In the genomic region with DNA sequence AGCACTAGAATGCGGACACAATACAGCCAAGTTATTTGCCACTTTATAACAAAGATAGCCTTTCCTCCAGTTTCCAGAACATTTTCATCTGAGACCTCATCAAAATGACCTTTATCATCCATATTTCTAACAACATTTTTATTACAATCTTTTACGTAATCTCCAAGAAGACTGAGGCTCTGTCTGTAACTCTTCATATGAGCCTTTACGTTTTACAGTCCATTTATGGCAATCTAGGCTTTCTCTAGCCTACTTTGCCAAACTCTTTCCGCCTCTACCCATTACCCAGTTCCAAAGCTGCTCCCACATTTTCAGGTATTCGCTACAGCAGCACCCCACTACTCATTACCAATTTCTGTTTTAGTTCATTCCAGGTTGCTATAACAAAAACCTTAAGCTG, we compare ENCODE assay signal across 19 cellular contexts. TPM values are rescaled to one million over a fixed set of nuclear protein-coding genes. Genes with fewer than 3 reads are reported as not detected.
DNase-seq lines count a peak whose midpoint lies in the region; ATAC-seq and TF ChIP-seq lines count a peak whose summit lies in the region.
"Had no signal": no experiment of that assay in that cellular context is flagged by ENCODE, and none has a peak within 500 bp of the region (broad histone marks: within the 10 kb centered on the region; RNA-seq: fewer than 3 reads in every experiment).

No MANE protein-coding gene starts in this region.

- no peaks in the 10 kb centered on the region for H3K4me1 Mint-ChIP-seq in activated T-cell treated with anti-CD3 and anti-CD28 coated beads, Interleukin-2, amount 50 U/mL, for 72 hours (ENCODE audit: low read depth)
- H3K4me1 Mint-ChIP-seq: CD4-positive, alpha-beta memory T cell had no signal

- intact Hi-C loops in transverse colon (cut with DNase I; ENCODE audit: low total_unique reads): no loop called here

- no peaks in the 10 kb centered on the region for H3K9me2 ChIP-seq in hepatocyte (replicated peaks; ENCODE audit: insufficient read depth)

- H2AFZ ChIP-seq in hepatocyte: no peak overlapping the region
- H2AFZ ChIP-seq: GM23248 had no signal

- no peaks in the 10 kb centered on the region for H3K27me3 Mint-ChIP-seq in activated T-cell treated with anti-CD3 and anti-CD28 coated beads, Interleukin-2, amount 50 U/mL, for 72 hours (ENCODE audit: low read depth)
- H3K27me3 Mint-ChIP-seq: CD4-positive, alpha-beta memory T cell had no signal

- H3K27me3 ChIP-seq in Peyer's patch: no peaks in the 10 kb centered on the region
- H3K27me3 ChIP-seq in hepatocyte: no peaks in the 10 kb centered on the region
- H3K27me3 ChIP-seq in mucosa of rectum (ENCODE audit: control insufficient read depth in 2 of 2, insufficient read depth in 2 of 2, low read length in 2 of 2): no peaks in the 10 kb centered on the region
- H3K27me3 ChIP-seq in transverse colon: no peaks in the 10 kb centered on the region

- in situ Hi-C loops in transverse colon (cut with MboI; ENCODE audit: low pct_ligation_motif_present in 1 of 4, low pct_unique_long_range_greater_than_20kb in 1 of 4, low sequenced_read_pairs in 3 of 4): no loop called here

- H3K9ac ChIP-seq in mucosa of rectum (ENCODE audit: low read depth in 1 of 2, low read length in 2 of 2): peak overlapping the region; percentile 27 to 42
- H3K9ac ChIP-seq: GM23248 had no signal

- H3K4me1 ChIP-seq in Peyer's patch: peaks cover 0 to 6% (median 2%) of the 10 kb centered on the region in 4 donors
- peaks cover 9% of the 10 kb centered on the region for H3K4me1 ChIP-seq in hepatocyte (ENCODE audit: insufficient read depth)
- H3K4me1 ChIP-seq in mucosa of rectum (ENCODE audit: control insufficient read depth in 2 of 2, insufficient read depth in 2 of 2, low read length in 2 of 2): peaks cover 9 to 32% of the 10 kb centered on the region in 2 donors
- H3K4me1 ChIP-seq in transverse colon: peaks cover 4 to 35% (median 16%) of the 10 kb centered on the region in 4 donors

- no peaks in the 10 kb centered on the region for H4K20me1 ChIP-seq in hepatocyte (ENCODE audit: insufficient read depth, poor library complexity, severe bottlenecking)

- no peak for TF ChIP-seq POLR2A in Peyer's patch (IDR thresholded peaks at IDR 0.05)
- TF ChIP-seq POLR2A in transverse colon (IDR thresholded peaks at IDR 0.05): no peak

- no peak for ATAC-seq in activated T-cell treated with anti-CD3 and anti-CD28 coated beads, Interleukin-2, amount 50 U/mL, for 72 hours (replicated peaks in 1 of 2)
- ATAC-seq: GM12878 had no signal

- H3K27ac ChIP-seq in Peyer's patch (peak overlapping the region in 3 of 4 donors; percentile 8 to 87 (median 77)), hepatocyte (peak overlapping the region; percentile 43), mucosa of rectum (ENCODE audit: low read depth in 2 of 2, low read length in 2 of 2) (peak overlapping the region; percentile 85 to 91), transverse colon (peak overlapping the region; percentile 78 to 84 (median 82))
- H3K27ac ChIP-seq: GM23248 had no signal

- no peak overlapping the region for H3K27ac Mint-ChIP-seq in activated T-cell treated with anti-CD3 and anti-CD28 coated beads, Interleukin-2, amount 50 U/mL, for 72 hours
- H3K27ac Mint-ChIP-seq: CD4-positive, alpha-beta memory T cell had no signal

- H3K9me3 ChIP-seq in Peyer's patch: no peaks in the 10 kb centered on the region
- H3K9me3 ChIP-seq in hepatocyte (ENCODE audit: low read depth): no peaks in the 10 kb centered on the region
- no peaks in the 10 kb centered on the region for H3K9me3 ChIP-seq in mucosa of rectum (ENCODE audit: control insufficient read depth in 2 of 2, low read length in 2 of 2)
- no peaks in the 10 kb centered on the region for H3K9me3 ChIP-seq in transverse colon

- no peaks in the 10 kb centered on the region for H3K36me3 Mint-ChIP-seq in activated T-cell treated with anti-CD3 and anti-CD28 coated beads, Interleukin-2, amount 50 U/mL, for 72 hours (ENCODE audit: insufficient read depth in 2 of 2)
- H3K36me3 Mint-ChIP-seq: CD4-positive, alpha-beta memory T cell had no signal

- H3K9me3 Mint-ChIP-seq in activated T-cell treated with anti-CD3 and anti-CD28 coated beads, Interleukin-2, amount 50 U/mL, for 72 hours: peaks cover 0 to 10% of the 10 kb centered on the region in 2 donors

- TF ChIP-seq EP300 in transverse colon (IDR thresholded peaks at IDR 0.05; ENCODE audit: low read depth): no peak

- H3K4me3 Mint-ChIP-seq in activated T-cell treated with anti-CD3 and anti-CD28 coated beads, Interleukin-2, amount 50 U/mL, for 72 hours: no peak overlapping the region

- H3K4me2 ChIP-seq in hepatocyte: no peak overlapping the region

- DNase-seq in Peyer's patch (no peak), hepatocyte (ENCODE audit: low spot score) (no peak), transverse colon (no peak), DMS153 treated with DMSO at 0.1 percent for 48 hours (lab: John Stamatoyannopoulos, UW; ENCODE audit: unreplicated experiment) (no peak), NCI-H2107 treated with DMSO at 0.1 percent for 48 hours (lab: John Stamatoyannopoulos, UW; ENCODE audit: unreplicated experiment) (no peak)
- DNase-seq in activated T-cell treated with anti-CD3 and anti-CD28 coated beads, Interleukin-2, amount 50 U/mL, for 72 hours: no peak
- no peak for DNase-seq in activated CD4-positive, alpha-beta T cell treated with anti-CD3 and anti-CD28 coated beads for 1 hour
- DNase-seq: C1 segment of cervical spinal cord; CD4-positive, alpha-beta memory T cell; COR-L47; DMS153; DMS79; EL; GDM1; GM23248; H7; HCEC 1CT had no signal

- H3K4me3 ChIP-seq in Peyer's patch (peak overlapping the region in 1 of 4 donors; percentile 5), hepatocyte (no peak overlapping the region), mucosa of rectum (ENCODE audit: low read length in 2 of 2) (peak overlapping the region in 1 of 2 donors; percentile 58), transverse colon (peak overlapping the region in 1 of 4 donors; percentile 17)
- H3K4me3 ChIP-seq: GM12878, GM23248 had no signal

- TF ChIP-seq CTCF in Peyer's patch (IDR thresholded peaks at IDR 0.05) (no peak), hepatocyte (IDR thresholded peaks at IDR 0.05; ENCODE audit: poor library complexity) (no peak), transverse colon (IDR thresholded peaks at IDR 0.05) (no peak)

- H3K36me3 ChIP-seq in Peyer's patch: peaks cover 0 to 23% (median 0%) of the 10 kb centered on the region in 3 donors
- no peaks in the 10 kb centered on the region for H3K36me3 ChIP-seq in hepatocyte (replicated peaks; ENCODE audit: insufficient read depth, low read depth)
- H3K36me3 ChIP-seq in mucosa of rectum (ENCODE audit: control insufficient read depth in 2 of 2, insufficient read depth in 2 of 2, low read length in 2 of 2): peaks cover 19 to 30% of the 10 kb centered on the region in 2 donors
- H3K36me3 ChIP-seq in transverse colon: no peaks in the 10 kb centered on the region

- H3K79me2 ChIP-seq in hepatocyte: peaks cover 6% of the 10 kb centered on the region

- WGBS in hepatocyte (ENCODE audit: low lambda C conversion rate, missing lambda C conversion rate): 95% methylated on average over 5 of the region's 5 CpGs
- 57% methylated on average over 5 of the region's 5 CpGs for WGBS in transverse colon (ENCODE audit: low coverage in 1 of 2), 2 donors

RNA-seq across cellular contexts. Expression of a gene that starts 8.2 kb away (rescaled TPM):
- total RNA-seq in Peyer's patch (10 to 100 TPM; 11.6 to 22.5 (median 18.2) TPM), hepatocyte (21.7 and 27.0 TPM in 2 replicates), transverse colon (10 to 100 TPM; 15.0 to 81.0 (median 52.9) TPM)
- 10.7 and 14.8 TPM in 2 replicates for polyA plus RNA-seq in hepatocyte
- total RNA-seq in activated T-cell treated with anti-CD3 and anti-CD28 coated beads, Interleukin-2, amount 50 U/mL, for 72 hours: under 1 TPM; 0.14 to 0.23 TPM

Comparison
In these comparisons a context has a peak if more than half of its experiments do, and no peak if none do; other contexts are left out.
1. RNA of a gene that starts 8.2 kb away (total RNA-seq): 15.0 to 81.0 TPM in transverse colon, 21.7 to 27.0 TPM in hepatocyte and 11.6 to 22.5 TPM in Peyer's patch; 0.14 to 0.23 TPM in activated T-cell treated with anti-CD3 and anti-CD28 coated beads, Interleukin-2, amount 50 U/mL, for 72 hours; every median in the first group is over 10 times any median in the second.
2. Peak in every context shown above with its lines, with median percentiles within 50 percentile points of each other: H3K27ac ChIP-seq.